ENCODE assay signal across 13 cellular contexts in genomic region chr7:5667391-5667790, GRCh38.
DNase-seq lines count a peak whose midpoint lies in the region; ATAC-seq and TF ChIP-seq lines count a peak whose summit lies in the region.
"Had no signal": no experiment of that assay in that cellular context is flagged by ENCODE, and none has a peak within 500 bp of the region (broad histone marks: within the 10 kb centered on the region; RNA-seq: fewer than 3 reads in every experiment).

No MANE protein-coding gene starts in this region.

- H3K36me3 Mint-ChIP-seq in activated naive CD8-positive, alpha-beta T cell = no peaks in the 10 kb centered on the region
- peaks cover 14% of the 10 kb centered on the region for H3K36me3 Mint-ChIP-seq in activated naive CD8-positive, alpha-beta T cell treated with anti-CD3 and anti-CD28 coated beads, Interleukin-2, amount 50 U/mL, for 24 hours (ENCODE audit: low read depth)
- H3K36me3 Mint-ChIP-seq in WTC11 = no peaks in the 10 kb centered on the region

- TF ChIP-seq CTCF in WTC11 (IDR thresholded peaks at IDR 0.05) = no peak
- no peak for TF ChIP-seq CTCF in transverse colon (IDR thresholded peaks at IDR 0.05)

- no peaks in the 10 kb centered on the region for H3K27me3 Mint-ChIP-seq in activated naive CD8-positive, alpha-beta T cell
- no peaks in the 10 kb centered on the region for H3K27me3 Mint-ChIP-seq in activated naive CD8-positive, alpha-beta T cell treated with anti-CD3 and anti-CD28 coated beads, Interleukin-2, amount 50 U/mL, for 24 hours
- no peaks in the 10 kb centered on the region for H3K27me3 Mint-ChIP-seq in WTC11 (ENCODE audit: low read depth)
- H3K27me3 Mint-ChIP-seq: activated CD4-positive, alpha-beta T cell treated with anti-CD3 and anti-CD28 coated beads, Interleukin-2, amount 10 ng/mL, durations not matched to agents 7 days and 5 days; memory B cell had no signal

- no peaks in the 10 kb centered on the region for H3K36me3 ChIP-seq in transverse colon

- POLR2A ChIA-PET in WTC11 (lab: Charles Lee) = interaction anchor here (1.3 kb wide), 1 partner anchor 58 kb away, joined by 3 read pairs; no protein-coding TSS in a partner anchor

- H3K4me3 ChIP-seq in transverse colon = no peak overlapping the region

- peaks cover 8% of the 10 kb centered on the region for H3K4me1 Mint-ChIP-seq in activated naive CD8-positive, alpha-beta T cell (ENCODE audit: low read depth)
- peaks cover 16% of the 10 kb centered on the region for H3K4me1 Mint-ChIP-seq in activated naive CD8-positive, alpha-beta T cell treated with anti-CD3 and anti-CD28 coated beads, Interleukin-2, amount 50 U/mL, for 24 hours
- peaks cover 29% of the 10 kb centered on the region for H3K4me1 Mint-ChIP-seq in WTC11

- H3K27me3 ChIP-seq in transverse colon = no peaks in the 10 kb centered on the region

- H3K9me3 Mint-ChIP-seq in activated naive CD8-positive, alpha-beta T cell (ENCODE audit: low read depth) = no peaks in the 10 kb centered on the region
- H3K9me3 Mint-ChIP-seq in activated naive CD8-positive, alpha-beta T cell treated with anti-CD3 and anti-CD28 coated beads, Interleukin-2, amount 50 U/mL, for 24 hours = no peaks in the 10 kb centered on the region
- no peaks in the 10 kb centered on the region for H3K9me3 Mint-ChIP-seq in WTC11
- H3K9me3 Mint-ChIP-seq: activated CD4-positive, alpha-beta T cell treated with anti-CD3 and anti-CD28 coated beads, Interleukin-2, amount 10 ng/mL, durations not matched to agents 7 days and 5 days; memory B cell had no signal

- H3K27ac ChIP-seq in transverse colon = peak overlapping the region in 3 of 4 donors; percentile 26 to 86 (median 29)
- H3K27ac ChIP-seq: epithelial cell of prostate had no signal

- H3K4me3 Mint-ChIP-seq in activated naive CD8-positive, alpha-beta T cell = no peak overlapping the region
- no peak overlapping the region for H3K4me3 Mint-ChIP-seq in activated naive CD8-positive, alpha-beta T cell treated with anti-CD3 and anti-CD28 coated beads, Interleukin-2, amount 50 U/mL, for 24 hours
- no peak overlapping the region for H3K4me3 Mint-ChIP-seq in WTC11
- H3K4me3 Mint-ChIP-seq: activated CD4-positive, alpha-beta T cell treated with anti-CD3 and anti-CD28 coated beads, Interleukin-2, amount 10 ng/mL, durations not matched to agents 7 days and 5 days; memory B cell had no signal

- peaks cover 0 to 37% (median 14%) of the 10 kb centered on the region in 4 donors for H3K4me1 ChIP-seq in transverse colon

- in situ Hi-C loops in transverse colon (cut with MboI; ENCODE audit: low pct_ligation_motif_present in 1 of 4, low pct_unique_long_range_greater_than_20kb in 1 of 4, low sequenced_read_pairs in 3 of 4) = loop anchor here in 2 of 4 donors (10.0 kb wide), 1 partner anchor 173 kb away; no protein-coding TSS in a partner anchor

- CTCF ChIA-PET in WTC11 (lab: Charles Lee) = interaction anchor here (0.6 to 5.2 kb wide), 8 partner anchors 10 to 211 kb away, joined by 3 to 126 read pairs (median 17); no protein-coding TSS in a partner anchor

- no peak for TF ChIP-seq EP300 in transverse colon (IDR thresholded peaks at IDR 0.05; ENCODE audit: low read depth)

- intact Hi-C loops in transverse colon (cut with DNase I; ENCODE audit: low total_unique reads) = loop anchor here (5.0 kb wide), 1 partner anchor 175 kb away; no protein-coding TSS in a partner anchor

- no peaks in the 10 kb centered on the region for H3K9me3 ChIP-seq in transverse colon

- 33 to 50% methylated on average over 1 of the region's 1 CpG for WGBS in transverse colon (ENCODE audit: low coverage in 1 of 2), 2 donors

- no peak for TF ChIP-seq POLR2A in transverse colon (IDR thresholded peaks at IDR 0.05)

- no peak for ATAC-seq in activated naive CD8-positive, alpha-beta T cell treated with anti-CD3 and anti-CD28 coated beads, Interleukin-2, amount 50 U/mL, for 24 hours
- ATAC-seq in WTC11 (no peak), HG03521 (IDR thresholded peaks at IDR 0.05; ENCODE audit: unreplicated experiment) (no peak)

- peak overlapping the region; percentile 58 for H3K27ac Mint-ChIP-seq in activated naive CD8-positive, alpha-beta T cell
- H3K27ac Mint-ChIP-seq in activated naive CD8-positive, alpha-beta T cell treated with anti-CD3 and anti-CD28 coated beads, Interleukin-2, amount 50 U/mL, for 24 hours = no peak overlapping the region
- H3K27ac Mint-ChIP-seq in WTC11 = peak overlapping the region; percentile 69
- H3K27ac Mint-ChIP-seq: activated CD4-positive, alpha-beta T cell treated with anti-CD3 and anti-CD28 coated beads, Interleukin-2, amount 10 ng/mL, durations not matched to agents 7 days and 5 days; memory B cell had no signal

- no peak for DNase-seq in activated naive CD8-positive, alpha-beta T cell treated with anti-CD3 and anti-CD28 coated beads, Interleukin-2, amount 50 U/mL, for 24 hours
- no peak for DNase-seq in WTC11 (ENCODE audit: low spot score)
- DNase-seq in islet precursor cell = peak; percentile 77
- DNase-seq in transverse colon = no peak
- DNase-seq in Kasumi-1 (lab: John Stamatoyannopoulos, UW) = no peak
- no peak for DNase-seq in NK-92 treated with Interleukin-12 subunit alpha and Interleukin-12 subunit beta, amount 100 ng/mL, for 24 hours (lab: John Stamatoyannopoulos, UW)
- DNase-seq: activated CD4-positive, alpha-beta T cell treated with anti-CD3 and anti-CD28 coated beads, Interleukin-2, amount 10 ng/mL, durations not matched to agents 7 days and 5 days; NCI-H2107; nucleus accumbens had no signal

TF ChIP-seq in WTC11, 78 proteins besides CTCF, POLR2A, EP300 and RAD21:
- TF ChIP-seq SMAD4 (CRISPR knock-in tag; IDR thresholded peaks at IDR 0.05) = no peak
- TF ChIP-seq ZMAT4 (CRISPR knock-in tag; IDR thresholded peaks at IDR 0.05) = no peak
- TF ChIP-seq SOX15 (CRISPR knock-in tag; IDR thresholded peaks at IDR 0.05) = no peak
- TF ChIP-seq ZNF232 (CRISPR knock-in tag; IDR thresholded peaks at IDR 0.05) = no peak
- TF ChIP-seq RELA (CRISPR knock-in tag; IDR thresholded peaks at IDR 0.05; ENCODE audit: borderline replicate concordance) = no peak
- no peak for TF ChIP-seq FOXP4 (CRISPR knock-in tag; IDR thresholded peaks at IDR 0.05)
- no peak for TF ChIP-seq ATF1 (CRISPR knock-in tag; IDR thresholded peaks at IDR 0.05)
